In genomic region chr6:46410330-46410953, GRCh38 we compare ENCODE assay signal across 8 cellular contexts.
DNase-seq lines count a peak whose midpoint lies in the region; ATAC-seq and TF ChIP-seq lines count a peak whose summit lies in the region.

No MANE protein-coding gene starts in this region.

- H2BK15ac ChIP-seq in mesendoderm (replicated peaks; ENCODE audit: low read depth), result no peak overlapping the region

- no peak overlapping the region for H3K23ac ChIP-seq in mesendoderm (ENCODE audit: low read length)

- no peak overlapping the region for H3K18ac ChIP-seq in mesendoderm (ENCODE audit: low read length)

- no peaks in the 10 kb centered on the region for H3K36me3 ChIP-seq in mesendoderm (ENCODE audit: control insufficient read depth, insufficient read depth, low read length)

- no peaks in the 10 kb centered on the region for H3K79me2 ChIP-seq in mesendoderm (ENCODE audit: control insufficient read depth, insufficient read depth, low read length)

- no peak overlapping the region for H3K4me3 ChIP-seq in mesendoderm (ENCODE audit: low read length)

- no peak overlapping the region for H2AK5ac ChIP-seq in mesendoderm (ENCODE audit: low read length)

- H4K8ac ChIP-seq in mesendoderm (ENCODE audit: low read depth, low read length), result no peak overlapping the region

- H3K9ac ChIP-seq in mesendoderm (ENCODE audit: low read length), result no peak overlapping the region

- H2BK5ac ChIP-seq in mesendoderm (ENCODE audit: low read length), result no peak overlapping the region

- no peaks in the 10 kb centered on the region for H3K79me1 ChIP-seq in mesendoderm (ENCODE audit: low read length)

- TF ChIP-seq CTCF in foreskin keratinocyte (conservative IDR thresholded peaks at IDR 0.05), result peak; percentile 75

- ATAC-seq in foreskin keratinocyte, result no peak

- no peak overlapping the region for H3K4ac ChIP-seq in mesendoderm (ENCODE audit: low read depth, low read length)

- H3K27me3 ChIP-seq in foreskin keratinocyte (peaks cover 17% of the 10 kb centered on the region), mesendoderm (ENCODE audit: insufficient read depth, low read length, poor library complexity) (no peaks in the 10 kb centered on the region)

- no peak overlapping the region for H2BK120ac ChIP-seq in mesendoderm (ENCODE audit: low read depth, low read length)

- no peak overlapping the region for H4K5ac ChIP-seq in mesendoderm (ENCODE audit: low read length)

- H3K27ac ChIP-seq in foreskin keratinocyte (no peak overlapping the region), mesendoderm (ENCODE audit: low read depth, low read length) (no peak overlapping the region)

- no peak overlapping the region for H3K4me2 ChIP-seq in mesendoderm (ENCODE audit: low read length)

- H3K56ac ChIP-seq in mesendoderm (ENCODE audit: low read length), result no peak overlapping the region

- peak; percentile 4 for DNase-seq in activated CD4-positive, alpha-beta T cell treated with anti-CD3 and anti-CD28 coated beads, Interleukin-2, amount 50 U/mL, for 1 hour
- no peak for DNase-seq in activated CD4-positive, alpha-beta T cell treated with anti-CD3 and anti-CD28 coated beads for 48 hours
- DNase-seq in LoVo (ENCODE audit: low spot score) (peak; percentile 68), SKM-1 treated with dmso at 0.1 percent for 144 hours (lab: John Stamatoyannopoulos, UW; ENCODE audit: unreplicated experiment) (peak; percentile 67), foreskin keratinocyte (peak in 1 of 2 donors; percentile 13), pulmonary artery endothelial cell (ENCODE audit: low read depth, low spot score) (peak; percentile 1), mesendoderm (no peak)
- DNase-seq in activated CD4-positive, CD25-positive, alpha-beta regulatory T cell (lab: John Stamatoyannopoulos, UW), result no peak

- WGBS in mesendoderm (ENCODE audit: extremely low coverage, insufficient coverage, low lambda C conversion rate), result 100% methylated on average over 2 of the region's 5 CpGs

- H3K4me1 ChIP-seq in foreskin keratinocyte (no peaks in the 10 kb centered on the region), mesendoderm (ENCODE audit: control insufficient read depth, low read depth, low read length) (no peaks in the 10 kb centered on the region)

Comparison
In these comparisons a context has a peak if more than half of its experiments do, and no peak if none do; other contexts are left out.
1. DNase-seq: peak in activated CD4-positive, alpha-beta T cell treated with anti-CD3 and anti-CD28 coated beads, Interleukin-2, amount 50 U/mL, for 1 hour (single experiment), LoVo (single experiment), SKM-1 treated with dmso at 0.1 percent for 144 hours (single experiment) and pulmonary artery endothelial cell (single experiment); none in activated CD4-positive, alpha-beta T cell treated with anti-CD3 and anti-CD28 coated beads for 48 hours (single experiment), mesendoderm (single experiment) and activated CD4-positive, CD25-positive, alpha-beta regulatory T cell (0 of 4).